ENCODE assay signal across 2 cellular contexts in genomic region chr12:34186492-34186891, GRCh38.
TF ChIP-seq lines count a peak whose summit lies in the region.

No MANE protein-coding gene starts in this region.

TF ChIP-seq in Ishikawa, 13 proteins besides CTCF, POLR2A, EP300 and RAD21:
- no peak for TF ChIP-seq REST (IDR thresholded peaks at IDR 0.05; ENCODE audit: low read depth)
- no peak for TF ChIP-seq ZBTB7A (IDR thresholded peaks at IDR 0.05; ENCODE audit: low read depth)
- TF ChIP-seq NFIC (IDR thresholded peaks at IDR 0.05): no peak
- TF ChIP-seq CEBPB (IDR thresholded peaks at IDR 0.05): no peak
- TF ChIP-seq TEAD4 (IDR thresholded peaks at IDR 0.05): no peak
- TF ChIP-seq TAF1 (IDR thresholded peaks at IDR 0.05; ENCODE audit: low read depth): no peak
- TF ChIP-seq YY1 (IDR thresholded peaks at IDR 0.05; ENCODE audit: low read depth): no peak
- TF ChIP-seq TCF12 (IDR thresholded peaks at IDR 0.05; ENCODE audit: low read depth): no peak
- no peak for TF ChIP-seq CREB1 (IDR thresholded peaks at IDR 0.05; ENCODE audit: low read depth)
- no peak for TF ChIP-seq USF1 (IDR thresholded peaks at IDR 0.05)
- no peak for TF ChIP-seq FOXM1 (IDR thresholded peaks at IDR 0.05; ENCODE audit: borderline replicate concordance, low read depth)
- no peak for TF ChIP-seq EGR1 (IDR thresholded peaks at IDR 0.05)
- no peak for TF ChIP-seq MAX (IDR thresholded peaks at IDR 0.05)

TF ChIP-seq in K562, 482 proteins besides CTCF, POLR2A, EP300 and RAD21 (continued from another document):
- no peak for TF ChIP-seq ZFP36 (IDR thresholded peaks at IDR 0.05; ENCODE audit: low read depth, low read length, partially characterized antibody)
- TF ChIP-seq ZFP1 (CRISPR knock-in tag; IDR thresholded peaks at IDR 0.05): no peak
- no peak for TF ChIP-seq AFF4 (CRISPR knock-in tag; IDR thresholded peaks at IDR 0.05)
- TF ChIP-seq PCBP1 (IDR thresholded peaks at IDR 0.05; ENCODE audit: low read depth, low read length, poor library complexity, severe bottlenecking): no peak
- no peak for TF ChIP-seq PKNOX1 (IDR thresholded peaks at IDR 0.05)
- no peak for TF ChIP-seq TFE3 (CRISPR knock-in tag; IDR thresholded peaks at IDR 0.05)
- TF ChIP-seq PHB2 (IDR thresholded peaks at IDR 0.05; ENCODE audit: low read depth): no peak
